Comparison of ENCODE assay signal across 17 cellular contexts in the genomic region with DNA sequence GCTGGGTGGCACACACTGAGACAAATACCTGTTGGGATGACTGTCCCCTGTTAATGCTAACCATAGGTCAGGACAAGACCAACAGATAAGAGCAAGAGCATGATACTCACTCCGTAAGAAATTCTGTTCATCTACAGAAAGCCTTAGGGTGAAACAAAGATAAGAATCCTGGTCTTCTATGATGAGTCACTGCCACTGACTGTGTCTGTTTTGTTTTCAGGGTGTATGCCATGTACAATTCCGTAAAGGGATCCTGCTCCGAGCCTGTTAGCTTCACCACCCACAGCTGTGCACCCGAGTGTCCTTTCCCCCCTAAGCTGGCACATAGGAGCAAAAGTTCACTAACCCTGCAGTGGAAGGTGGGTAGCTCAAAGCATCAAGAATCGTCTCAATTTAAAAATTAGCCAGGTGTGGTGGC.
A peak's percentile ranks its signal among the peaks of the same experiment; 100 is the strongest.
DNase-seq lines count a peak whose midpoint lies in the region; ATAC-seq, FAIRE-seq and TF ChIP-seq lines count a peak whose summit lies in the region.
"Had no signal": no experiment of that assay in that cellular context is flagged by ENCODE, and none has a peak within 500 bp of the region (broad histone marks: within the 10 kb centered on the region; RNA-seq: fewer than 3 reads in every experiment).

No MANE protein-coding gene starts in this region.

- no peaks in the 10 kb centered on the region for H3K9me3 Mint-ChIP-seq in progenitor cell of endocrine pancreas (ENCODE audit: low read depth)
- H3K9me3 Mint-ChIP-seq in effector memory CD8-positive, alpha-beta T cell, result no peaks in the 10 kb centered on the region
- H3K9me3 Mint-ChIP-seq: activated naive CD4-positive, alpha-beta T cell treated with anti-CD3 and anti-CD28 coated beads, Interleukin-2, amount 10 ng/mL, durations not matched to agents 7 days and 5 days had no signal

- peaks cover 39% of the 10 kb centered on the region for H3K36me3 Mint-ChIP-seq in progenitor cell of endocrine pancreas (ENCODE audit: insufficient read depth)
- H3K36me3 Mint-ChIP-seq in effector memory CD8-positive, alpha-beta T cell (ENCODE audit: insufficient read depth), result peaks cover 31% of the 10 kb centered on the region

- no peaks in the 10 kb centered on the region for H3K27me3 Mint-ChIP-seq in progenitor cell of endocrine pancreas
- no peaks in the 10 kb centered on the region for H3K27me3 Mint-ChIP-seq in effector memory CD8-positive, alpha-beta T cell
- H3K27me3 Mint-ChIP-seq: activated naive CD4-positive, alpha-beta T cell treated with anti-CD3 and anti-CD28 coated beads, Interleukin-2, amount 10 ng/mL, durations not matched to agents 7 days and 5 days had no signal

- no peak for DNase-seq in H54 (ENCODE audit: insufficient read length, low spot score)
- DNase-seq in amniotic stem cell (lab: John Stamatoyannopoulos, UW), result peak; percentile 69
- DNase-seq in fibroblast of the aortic adventitia (ENCODE audit: low read depth), result peak; percentile 42
- no peak for DNase-seq in progenitor cell of endocrine pancreas (ENCODE audit: low spot score, unreplicated experiment)
- no peak for DNase-seq in kidney glomerular epithelial cell (lab: John Stamatoyannopoulos, UW)
- no peak for DNase-seq in NCI-H146 (lab: John Stamatoyannopoulos, UW)
- DNase-seq in effector memory CD8-positive, alpha-beta T cell, result no peak
- no peak for DNase-seq in NCI-H446 treated with DMSO at 0.1 percent for 48 hours (lab: John Stamatoyannopoulos, UW)
- DNase-seq: activated naive CD4-positive, alpha-beta T cell treated with anti-CD3 and anti-CD28 coated beads, Interleukin-2, amount 10 ng/mL, durations not matched to agents 7 days and 5 days; C1 segment of cervical spinal cord; colonic mucosa; GDM1; H7; MV-4-11; NCI-H2227 treated with DMSO at 0.1 percent for 48 hours; stimulated activated naive CD4-positive, alpha-beta T cell treated with Interleukin-2 at 50 U/mL for 16 hours; WERI-Rb-1 had no signal

- peak; percentile 78 for FAIRE-seq in H54 (lab: Jason Lieb, UNC)

- TF ChIP-seq CTCF in fibroblast of the aortic adventitia (IDR thresholded peaks at IDR 0.05; ENCODE audit: insufficient read depth, low read length) (no peak), progenitor cell of endocrine pancreas (IDR thresholded peaks at IDR 0.05; ENCODE audit: unreplicated experiment) (no peak)

- ATAC-seq in effector memory CD8-positive, alpha-beta T cell (replicated peaks), result no peak

- peak overlapping the region; percentile 94 for H3K27ac Mint-ChIP-seq in progenitor cell of endocrine pancreas
- no peak overlapping the region for H3K27ac Mint-ChIP-seq in effector memory CD8-positive, alpha-beta T cell
- H3K27ac Mint-ChIP-seq: activated naive CD4-positive, alpha-beta T cell treated with anti-CD3 and anti-CD28 coated beads, Interleukin-2, amount 10 ng/mL, durations not matched to agents 7 days and 5 days had no signal

- no peak overlapping the region for H3K4me3 ChIP-seq in fibroblast of the aortic adventitia (ENCODE audit: low read depth, low read length)
- H3K4me3 ChIP-seq: colonic mucosa had no signal

- no peak for TF ChIP-seq POLR2A in H54 (IDR thresholded peaks at IDR 0.05; ENCODE audit: low read depth, low read length)

- H3K4me3 Mint-ChIP-seq in progenitor cell of endocrine pancreas (ENCODE audit: low read depth), result no peak overlapping the region
- H3K4me3 Mint-ChIP-seq in effector memory CD8-positive, alpha-beta T cell, result no peak overlapping the region
- H3K4me3 Mint-ChIP-seq: activated naive CD4-positive, alpha-beta T cell treated with anti-CD3 and anti-CD28 coated beads, Interleukin-2, amount 10 ng/mL, durations not matched to agents 7 days and 5 days had no signal

- peaks cover 2% of the 10 kb centered on the region for H3K4me1 Mint-ChIP-seq in progenitor cell of endocrine pancreas (ENCODE audit: low read depth)
- H3K4me1 Mint-ChIP-seq in effector memory CD8-positive, alpha-beta T cell (ENCODE audit: low read depth in 2 of 2), result no peaks in the 10 kb centered on the region
- H3K4me1 Mint-ChIP-seq: activated naive CD4-positive, alpha-beta T cell treated with anti-CD3 and anti-CD28 coated beads, Interleukin-2, amount 10 ng/mL, durations not matched to agents 7 days and 5 days had no signal

Comparison
In these comparisons a context has a peak if more than half of its experiments do, and no peak if none do; other contexts are left out.
1. DNase-seq: peak in amniotic stem cell (single experiment) and fibroblast of the aortic adventitia (single experiment); none in H54 (single experiment), progenitor cell of endocrine pancreas (single experiment), kidney glomerular epithelial cell (single experiment), NCI-H146 (single experiment), effector memory CD8-positive, alpha-beta T cell (0 of 3) and NCI-H446 treated with DMSO at 0.1 percent for 48 hours (single experiment).